Comparison of ENCODE assay signal across 1 cellular context in the genomic region with DNA sequence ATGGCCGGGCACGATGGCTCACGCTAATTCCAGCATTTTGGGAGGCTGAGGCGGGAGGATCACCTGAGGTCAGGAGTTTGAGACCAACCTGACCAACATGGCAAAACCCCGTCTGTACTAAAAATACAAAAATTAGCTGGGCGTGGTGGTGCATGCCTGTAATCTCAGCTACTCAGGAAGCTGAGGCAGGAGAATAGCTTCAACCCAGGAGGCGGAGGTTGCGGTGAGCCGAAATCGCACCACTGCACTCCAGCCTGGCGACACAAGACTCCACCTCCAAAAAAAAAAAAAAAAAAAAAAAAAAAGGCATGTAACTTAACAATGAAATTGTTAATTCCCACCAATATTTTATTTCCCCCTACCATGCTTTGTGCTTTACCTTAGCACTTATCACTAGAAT.
A peak's percentile ranks its signal among the peaks of the same experiment; 100 is the strongest.
TF ChIP-seq lines count a peak whose summit lies in the region.

No MANE protein-coding gene starts in this region.

TF ChIP-seq in K562, 482 proteins besides CTCF, POLR2A, EP300 and RAD21:
- TF ChIP-seq, protein P1, sequence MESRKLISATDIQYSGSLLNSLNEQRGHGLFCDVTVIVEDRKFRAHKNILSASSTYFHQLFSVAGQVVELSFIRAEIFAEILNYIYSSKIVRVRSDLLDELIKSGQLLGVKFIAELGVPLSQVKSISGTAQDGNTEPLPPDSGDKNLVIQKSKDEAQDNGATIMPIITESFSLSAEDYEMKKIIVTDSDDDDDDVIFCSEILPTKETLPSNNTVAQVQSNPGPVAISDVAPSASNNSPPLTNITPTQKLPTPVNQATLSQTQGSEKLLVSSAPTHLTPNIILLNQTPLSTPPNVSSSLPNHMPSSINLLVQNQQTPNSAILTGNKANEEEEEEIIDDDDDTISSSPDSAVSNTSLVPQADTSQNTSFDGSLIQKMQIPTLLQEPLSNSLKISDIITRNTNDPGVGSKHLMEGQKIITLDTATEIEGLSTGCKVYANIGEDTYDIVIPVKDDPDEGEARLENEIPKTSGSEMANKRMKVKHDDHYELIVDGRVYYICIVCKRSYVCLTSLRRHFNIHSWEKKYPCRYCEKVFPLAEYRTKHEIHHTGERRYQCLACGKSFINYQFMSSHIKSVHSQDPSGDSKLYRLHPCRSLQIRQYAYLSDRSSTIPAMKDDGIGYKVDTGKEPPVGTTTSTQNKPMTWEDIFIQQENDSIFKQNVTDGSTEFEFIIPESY (CRISPR knock-in tag; IDR thresholded peaks at IDR 0.05) = peak; percentile 26; the same call in 1 of the 2 replicates
